In genomic region chr19:47633516-47633915, GRCh38 we compare ENCODE assay signal across 14 cellular contexts. TPM values are rescaled to one million over a fixed set of nuclear protein-coding genes. Genes with fewer than 3 reads are reported as not detected.
DNase-seq lines count a peak whose midpoint lies in the region; ATAC-seq, FAIRE-seq and TF ChIP-seq lines count a peak whose summit lies in the region.
"Had no signal": no experiment of that assay in that cellular context is flagged by ENCODE, and none has a peak within 500 bp of the region (broad histone marks: within the 10 kb centered on the region; RNA-seq: fewer than 3 reads in every experiment).

No MANE protein-coding gene starts in this region.

- H3K4me3 Mint-ChIP-seq in nephron progenitor cell: no peak overlapping the region
- no peak overlapping the region for H3K4me3 Mint-ChIP-seq in activated naive CD8-positive, alpha-beta T cell treated with anti-CD3 and anti-CD28 coated beads for 36 hours
- H3K4me3 Mint-ChIP-seq: activated T-cell treated with anti-CD3 and anti-CD28 coated beads, Interleukin-2, amount 50 U/mL, for 24 hours had no signal

- TF ChIP-seq EP300 in A549 (IDR thresholded peaks at IDR 0.05): no peak

- peaks cover 12% of the 10 kb centered on the region for H3K9me3 Mint-ChIP-seq in nephron progenitor cell
- H3K9me3 Mint-ChIP-seq in activated naive CD8-positive, alpha-beta T cell treated with anti-CD3 and anti-CD28 coated beads for 36 hours: no peaks in the 10 kb centered on the region
- H3K9me3 Mint-ChIP-seq: activated T-cell treated with anti-CD3 and anti-CD28 coated beads, Interleukin-2, amount 50 U/mL, for 24 hours had no signal

- H3K9me3 ChIP-seq in A549: no peaks in the 10 kb centered on the region

- H3K4me1 ChIP-seq in A549: peaks cover 14% of the 10 kb centered on the region

- intact Hi-C loops in dorsolateral prefrontal cortex (cut with DNase I): no loop called here

- H3K27ac Mint-ChIP-seq in nephron progenitor cell: peak overlapping the region; percentile 88
- H3K27ac Mint-ChIP-seq in activated naive CD8-positive, alpha-beta T cell treated with anti-CD3 and anti-CD28 coated beads for 36 hours: no peak overlapping the region

- no peak overlapping the region for H3K4me2 ChIP-seq in A549

- TF ChIP-seq CTCF in A549 (IDR thresholded peaks at IDR 0.05): no peak
- TF ChIP-seq CTCF in dorsolateral prefrontal cortex (IDR thresholded peaks at IDR 0.05 in 54 of 56, conservative IDR thresholded peaks at IDR 0.05 in 2 of 56; ENCODE audit: low read depth in 1 of 56, partially characterized antibody in 56 of 56): no peak
- TF ChIP-seq CTCF in nephron progenitor cell (IDR thresholded peaks at IDR 0.05): no peak

- H3K4me3 ChIP-seq in A549 (no peak overlapping the region), dorsolateral prefrontal cortex (no peak overlapping the region)

- no peak; a peak in 1 of 6 replicates for ATAC-seq in A549

- no peaks in the 10 kb centered on the region for H3K27me3 Mint-ChIP-seq in nephron progenitor cell (ENCODE audit: low read depth, poor library complexity)
- no peaks in the 10 kb centered on the region for H3K27me3 Mint-ChIP-seq in activated naive CD8-positive, alpha-beta T cell treated with anti-CD3 and anti-CD28 coated beads for 36 hours
- H3K27me3 Mint-ChIP-seq: activated T-cell treated with anti-CD3 and anti-CD28 coated beads, Interleukin-2, amount 50 U/mL, for 24 hours had no signal

- H3K36me3 Mint-ChIP-seq in nephron progenitor cell (ENCODE audit: low read depth): peaks cover 64% of the 10 kb centered on the region
- H3K36me3 Mint-ChIP-seq in activated naive CD8-positive, alpha-beta T cell treated with anti-CD3 and anti-CD28 coated beads for 36 hours: peaks cover 10% of the 10 kb centered on the region

- no peak for TF ChIP-seq POLR2A in A549 (IDR thresholded peaks at IDR 0.05; ENCODE audit: low read length)

- H3K4me1 Mint-ChIP-seq in nephron progenitor cell: peaks cover 33% of the 10 kb centered on the region
- H3K4me1 Mint-ChIP-seq in activated naive CD8-positive, alpha-beta T cell treated with anti-CD3 and anti-CD28 coated beads for 36 hours: peaks cover 11% of the 10 kb centered on the region

- WGBS in A549 (ENCODE audit: missing lambda C conversion rate): 84% methylated on average over 4 of the region's 4 CpGs

- CTCF ChIA-PET in A549 (lab: Yijun Ruan, JAX): interaction anchor here (0.8 to 1.8 kb wide), 5 partner anchors 25 to 230 kb away, joined by 3 to 4 read pairs (median 4); partner anchors contain the start of gene NAPA

- FAIRE-seq in A549 (lab: Jason Lieb, UNC): no peak
- FAIRE-seq: GM18507 had no signal

- POLR2A ChIA-PET in A549 (lab: Yijun Ruan, JAX): no interaction called here

- H3K27me3 ChIP-seq in dorsolateral prefrontal cortex: no peaks in the 10 kb centered on the region

- DNase-seq in A549 (ENCODE audit: low read depth in 1 of 2, low spot score in 1 of 2): no peak
- peak; percentile 89 for DNase-seq in HPDE6-E6E7 (ENCODE audit: extremely low spot score)
- DNase-seq in dorsolateral prefrontal cortex: no peak
- DNase-seq in nephron progenitor cell: no peak
- DNase-seq in cerebellar nuclear complex (lab: John Stamatoyannopoulos, UW): no peak
- no peak for DNase-seq in OCI-M2 (lab: John Stamatoyannopoulos, UW; ENCODE audit: unreplicated experiment)
- DNase-seq in activated naive CD8-positive, alpha-beta T cell treated with anti-CD3 and anti-CD28 coated beads for 36 hours: no peak
- no peak for DNase-seq in activated CD8-positive, alpha-beta memory T cell treated with anti-CD3 and anti-CD28 coated beads, Interleukin-2, amount 50 U/mL, for 4 hours
- DNase-seq: activated CD4-positive, alpha-beta T cell treated with anti-CD3 and anti-CD28 coated beads for 1 hour; activated T-cell treated with anti-CD3 and anti-CD28 coated beads, Interleukin-2, amount 50 U/mL, for 24 hours; HCEC 1CT; MV-4-11; SW 1271 had no signal

- TF ChIP-seq RAD21 in A549 (conservative IDR thresholded peaks at IDR 0.05 in 1 of 2, IDR thresholded peaks at IDR 0.05 in 1 of 2): no peak

- H3K27ac ChIP-seq in A549 (no peak overlapping the region), dorsolateral prefrontal cortex (peak overlapping the region in 34 of 59 donors; percentile 18 to 75 (median 50))

TF ChIP-seq in A549, 52 proteins besides CTCF, POLR2A, EP300 and RAD21:
- TF ChIP-seq FOSL2 (IDR thresholded peaks at IDR 0.05) (no peak), FOSL2 (CRISPR knock-in tag; IDR thresholded peaks at IDR 0.05) (peak; percentile 38), CHD4 (IDR thresholded peaks at IDR 0.05; ENCODE audit: borderline replicate concordance) (no peak)

RNA-seq across cellular contexts. Expression of gene BICRA, which starts 24.6 kb away (rescaled TPM):
- polyA plus RNA-seq in A549 (2011; rRNA removed) (0.83 and 1.1 TPM in 2 replicates), A549 (2017; fragmentation: RNase III; extraction: RNeasy Plus Mini Kit Qiagen cat#74134 plus additional on column Dnase treatment) (12.4 to 14.6 TPM (median 12.4 TPM) in 3 replicates)
- polyA plus RNA-seq in A549 (2012; cell fraction: cytosol; rRNA removed): 2.2 and 3.6 TPM in 2 replicates
- 13.2 and 16.4 TPM in 2 replicates for polyA plus RNA-seq in A549 (2012; cell fraction: nucleus; rRNA removed)
- polyA minus RNA-seq in A549 (2011; rRNA and poly(A)+ RNA removed): 5.8 and 9.0 TPM in 2 replicates
- total RNA-seq in dorsolateral prefrontal cortex: 10 to 100 TPM; 14.1 to 34.9 (median 22.9) TPM
- 10 to 100 TPM in 1 of 2 experiments, 1 to 10 TPM in 1; 8.9 to 10.2 TPM for total RNA-seq in activated naive CD8-positive, alpha-beta T cell treated with anti-CD3 and anti-CD28 coated beads for 36 hours

Comparison
In these comparisons a context has a peak if more than half of its experiments do, and no peak if none do; other contexts are left out.
1. H3K27ac ChIP-seq: peak in dorsolateral prefrontal cortex (34 of 59); none in A549 (0 of 2).